ENCODE assay signal across 16 cellular contexts in the genomic region with DNA sequence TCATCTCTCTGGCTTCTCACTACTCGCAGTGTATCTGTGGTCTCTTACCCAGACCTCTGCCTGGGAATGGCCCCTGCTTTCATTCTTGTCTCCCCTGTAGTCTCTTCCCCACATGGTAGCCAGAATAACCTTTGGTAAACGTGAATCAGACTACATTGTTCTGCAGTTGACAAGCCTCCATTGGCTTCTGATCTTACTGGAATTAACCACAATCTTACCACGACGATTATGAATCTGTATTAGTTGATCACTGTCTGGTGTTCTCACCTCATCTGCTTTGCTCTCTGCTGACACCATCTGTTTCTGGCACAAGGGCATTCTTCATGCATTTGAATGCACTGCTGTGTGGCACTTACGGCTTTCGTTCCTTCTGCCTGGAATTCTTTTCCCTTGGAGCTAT.
A peak's percentile ranks its signal among the peaks of the same experiment; 100 is the strongest.
DNase-seq lines count a peak whose midpoint lies in the region; ATAC-seq and TF ChIP-seq lines count a peak whose summit lies in the region.
"Had no signal": no experiment of that assay in that cellular context is flagged by ENCODE, and none has a peak within 500 bp of the region (broad histone marks: within the 10 kb centered on the region; RNA-seq: fewer than 3 reads in every experiment).

No MANE protein-coding gene starts in this region.

- no peaks in the 10 kb centered on the region for H4K20me1 ChIP-seq in SK-N-SH (ENCODE audit: insufficient read depth)

- 39% methylated on average over 6 of the region's 6 CpGs for WGBS in SK-N-SH (ENCODE audit: low lambda C conversion rate)

- H3K9ac ChIP-seq in SK-N-SH, result no peak overlapping the region
- H3K9ac ChIP-seq: KMS-11, parathyroid adenoma had no signal

- no peaks in the 10 kb centered on the region for H3K79me2 ChIP-seq in SK-N-SH (ENCODE audit: insufficient read depth)
- H3K79me2 ChIP-seq: parathyroid adenoma had no signal

- H3K4me1 ChIP-seq in SK-N-SH (ENCODE audit: control insufficient read depth in 1 of 2, insufficient read depth in 2 of 2, low read depth in 1 of 2, low read length in 1 of 2), result no peaks in the 10 kb centered on the region
- H3K4me1 ChIP-seq: parathyroid adenoma had no signal

- no peak for DNase-seq in SK-N-SH
- peak; percentile 21 for DNase-seq in LHCN-M2 (ENCODE audit: low read depth)
- DNase-seq in WERI-Rb-1, result peak; percentile 37
- peak; percentile 43 for DNase-seq in non-pigmented ciliary epithelial cell (ENCODE audit: low read depth)
- no peak for DNase-seq in RPMI8226
- DNase-seq: activated CD8-positive, alpha-beta memory T cell treated with anti-CD3 and anti-CD28 coated beads, Interleukin-2, amount 10 ng/mL, durations not matched to agents 7 days and 5 days; activated naive CD4-positive, alpha-beta T cell; DMS153; H9; NCI-H187; substantia nigra had no signal

- ATAC-seq in SK-N-SH treated with all-trans-retinoic acid at 6 μM for 48 hours, result no peak
- ATAC-seq in HG03095 (IDR thresholded peaks at IDR 0.05; ENCODE audit: unreplicated experiment), result no peak
- ATAC-seq in HG03139 (IDR thresholded peaks at IDR 0.05; ENCODE audit: unreplicated experiment), result no peak
- ATAC-seq: activated CD8-positive, alpha-beta memory T cell treated with anti-CD3 and anti-CD28 coated beads, Interleukin-2, amount 10 ng/mL, durations not matched to agents 7 days and 5 days had no signal

- CTCF ChIA-PET in SK-N-SH (lab: Yijun Ruan, JAX), result no interaction called here

- H3K27me3 ChIP-seq in SK-N-SH (ENCODE audit: insufficient read depth) (no peaks in the 10 kb centered on the region), WERI-Rb-1 (ENCODE audit: insufficient read depth, low read depth, severe bottlenecking) (no peaks in the 10 kb centered on the region)

- H3K4me2 ChIP-seq in SK-N-SH, result no peak overlapping the region
- H3K4me2 ChIP-seq: KMS-11 had no signal

- H3K9me2 ChIP-seq in SK-N-SH, result no peaks in the 10 kb centered on the region

- H3K4me3 ChIP-seq in SK-N-SH (ENCODE audit: low read depth in 2 of 2, low read length in 1 of 2) (no peak overlapping the region), WERI-Rb-1 (ENCODE audit: low read depth, low read length) (no peak overlapping the region)

- peak; percentile 16; the same call in 1 of the 2 replicates for TF ChIP-seq RAD21 in SK-N-SH (IDR thresholded peaks at IDR 0.05; ENCODE audit: low read length)

- no peak for TF ChIP-seq EP300 in SK-N-SH (IDR thresholded peaks at IDR 0.05; ENCODE audit: borderline replicate concordance in 1 of 2, low read depth in 1 of 2, low read length in 1 of 2)

- H3F3A ChIP-seq in SK-N-SH (replicated peaks; ENCODE audit: insufficient read depth), result no peaks in the 10 kb centered on the region

- H2AFZ ChIP-seq in SK-N-SH (ENCODE audit: low read depth), result no peak overlapping the region
- H2AFZ ChIP-seq: parathyroid adenoma had no signal

- H3K36me3 ChIP-seq in SK-N-SH (replicated peaks in 1 of 2; ENCODE audit: control insufficient read depth in 1 of 2, insufficient read depth in 2 of 2, low read length in 1 of 2) (no peaks in the 10 kb centered on the region), WERI-Rb-1 (no peaks in the 10 kb centered on the region)

- H3K9me3 ChIP-seq in SK-N-SH, result no peaks in the 10 kb centered on the region
- no peaks in the 10 kb centered on the region for H3K9me3 ChIP-seq in WERI-Rb-1 (ENCODE audit: severe bottlenecking)

- no peak for TF ChIP-seq CTCF in SK-N-SH (IDR thresholded peaks at IDR 0.05)
- TF ChIP-seq CTCF in WERI-Rb-1 (IDR thresholded peaks at IDR 0.05; ENCODE audit: low read depth, low read length), result peak; percentile 46; the same call in 1 of the 2 replicates

- no peak overlapping the region for H3K27ac ChIP-seq in SK-N-SH (ENCODE audit: low read depth in 2 of 2, low read length in 1 of 2)
- no peak overlapping the region for H3K27ac ChIP-seq in WERI-Rb-1
- H3K27ac ChIP-seq: KMS-11, parathyroid adenoma had no signal

- POLR2A ChIA-PET in SK-N-SH (lab: Yijun Ruan, JAX), result no interaction called here

TF ChIP-seq in SK-N-SH, 30 proteins besides CTCF, POLR2A, EP300 and RAD21:
- TF ChIP-seq POLR2AphosphoS5 (IDR thresholded peaks at IDR 0.05; ENCODE audit: low read depth, low read length), result no peak
- TF ChIP-seq FOSL2 (IDR thresholded peaks at IDR 0.05; ENCODE audit: borderline replicate concordance, low read depth), result no peak
- no peak for TF ChIP-seq GATA2 (CRISPR knock-in tag; IDR thresholded peaks at IDR 0.05)
- TF ChIP-seq TEAD4 (IDR thresholded peaks at IDR 0.05; ENCODE audit: borderline replicate concordance, insufficient read depth), result no peak
- TF ChIP-seq, protein P1, sequence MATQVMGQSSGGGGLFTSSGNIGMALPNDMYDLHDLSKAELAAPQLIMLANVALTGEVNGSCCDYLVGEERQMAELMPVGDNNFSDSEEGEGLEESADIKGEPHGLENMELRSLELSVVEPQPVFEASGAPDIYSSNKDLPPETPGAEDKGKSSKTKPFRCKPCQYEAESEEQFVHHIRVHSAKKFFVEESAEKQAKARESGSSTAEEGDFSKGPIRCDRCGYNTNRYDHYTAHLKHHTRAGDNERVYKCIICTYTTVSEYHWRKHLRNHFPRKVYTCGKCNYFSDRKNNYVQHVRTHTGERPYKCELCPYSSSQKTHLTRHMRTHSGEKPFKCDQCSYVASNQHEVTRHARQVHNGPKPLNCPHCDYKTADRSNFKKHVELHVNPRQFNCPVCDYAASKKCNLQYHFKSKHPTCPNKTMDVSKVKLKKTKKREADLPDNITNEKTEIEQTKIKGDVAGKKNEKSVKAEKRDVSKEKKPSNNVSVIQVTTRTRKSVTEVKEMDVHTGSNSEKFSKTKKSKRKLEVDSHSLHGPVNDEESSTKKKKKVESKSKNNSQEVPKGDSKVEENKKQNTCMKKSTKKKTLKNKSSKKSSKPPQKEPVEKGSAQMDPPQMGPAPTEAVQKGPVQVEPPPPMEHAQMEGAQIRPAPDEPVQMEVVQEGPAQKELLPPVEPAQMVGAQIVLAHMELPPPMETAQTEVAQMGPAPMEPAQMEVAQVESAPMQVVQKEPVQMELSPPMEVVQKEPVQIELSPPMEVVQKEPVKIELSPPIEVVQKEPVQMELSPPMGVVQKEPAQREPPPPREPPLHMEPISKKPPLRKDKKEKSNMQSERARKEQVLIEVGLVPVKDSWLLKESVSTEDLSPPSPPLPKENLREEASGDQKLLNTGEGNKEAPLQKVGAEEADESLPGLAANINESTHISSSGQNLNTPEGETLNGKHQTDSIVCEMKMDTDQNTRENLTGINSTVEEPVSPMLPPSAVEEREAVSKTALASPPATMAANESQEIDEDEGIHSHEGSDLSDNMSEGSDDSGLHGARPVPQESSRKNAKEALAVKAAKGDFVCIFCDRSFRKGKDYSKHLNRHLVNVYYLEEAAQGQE (IDR thresholded peaks at IDR 0.05; ENCODE audit: low read depth, low read length), result no peak
- no peak for TF ChIP-seq TCF12 (IDR thresholded peaks at IDR 0.05)
- no peak for TF ChIP-seq TAF1 (IDR thresholded peaks at IDR 0.05; ENCODE audit: borderline replicate concordance, low read depth, low read length)
- no peak for TF ChIP-seq NFIC (IDR thresholded peaks at IDR 0.05; ENCODE audit: borderline replicate concordance)
- TF ChIP-seq JUND (IDR thresholded peaks at IDR 0.05), result no peak

TF ChIP-seq in SK-N-SH treated with all-trans-retinoic acid at 6 μM for 48 hours, 23 proteins besides CTCF, POLR2A, EP300 and RAD21 (continues in another document):
- TF ChIP-seq ZFP30 (CRISPR knock-in tag; IDR thresholded peaks at IDR 0.05) (no peak), ESRRG (CRISPR knock-in tag; IDR thresholded peaks at IDR 0.05) (no peak), OSR1 (CRISPR knock-in tag; IDR thresholded peaks at IDR 0.05) (no peak), GLIS3 (CRISPR knock-in tag; IDR thresholded peaks at IDR 0.05) (no peak), BACH2 (CRISPR knock-in tag; IDR thresholded peaks at IDR 0.05; ENCODE audit: borderline replicate concordance) (no peak), TOX (CRISPR knock-in tag; IDR thresholded peaks at IDR 0.05; ENCODE audit: borderline replicate concordance) (no peak), ZNF70 (CRISPR knock-in tag; IDR thresholded peaks at IDR 0.05) (no peak), ARNTL (CRISPR knock-in tag; IDR thresholded peaks at IDR 0.05; ENCODE audit: borderline replicate concordance, low read depth) (no peak)
- TF ChIP-seq, protein P2, sequence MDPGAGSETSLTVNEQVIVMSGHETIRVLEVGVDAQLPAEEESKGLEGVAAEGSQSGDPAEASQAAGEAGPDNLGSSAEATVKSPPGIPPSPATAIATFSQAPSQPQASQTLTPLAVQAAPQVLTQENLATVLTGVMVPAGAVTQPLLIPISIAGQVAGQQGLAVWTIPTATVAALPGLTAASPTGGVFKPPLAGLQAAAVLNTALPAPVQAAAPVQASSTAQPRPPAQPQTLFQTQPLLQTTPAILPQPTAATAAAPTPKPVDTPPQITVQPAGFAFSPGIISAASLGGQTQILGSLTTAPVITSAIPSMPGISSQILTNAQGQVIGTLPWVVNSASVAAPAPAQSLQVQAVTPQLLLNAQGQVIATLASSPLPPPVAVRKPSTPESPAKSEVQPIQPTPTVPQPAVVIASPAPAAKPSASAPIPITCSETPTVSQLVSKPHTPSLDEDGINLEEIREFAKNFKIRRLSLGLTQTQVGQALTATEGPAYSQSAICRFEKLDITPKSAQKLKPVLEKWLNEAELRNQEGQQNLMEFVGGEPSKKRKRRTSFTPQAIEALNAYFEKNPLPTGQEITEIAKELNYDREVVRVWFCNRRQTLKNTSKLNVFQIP (CRISPR knock-in tag; IDR thresholded peaks at IDR 0.05; ENCODE audit: borderline replicate concordance, low read depth), result no peak
- TF ChIP-seq, protein P3, sequence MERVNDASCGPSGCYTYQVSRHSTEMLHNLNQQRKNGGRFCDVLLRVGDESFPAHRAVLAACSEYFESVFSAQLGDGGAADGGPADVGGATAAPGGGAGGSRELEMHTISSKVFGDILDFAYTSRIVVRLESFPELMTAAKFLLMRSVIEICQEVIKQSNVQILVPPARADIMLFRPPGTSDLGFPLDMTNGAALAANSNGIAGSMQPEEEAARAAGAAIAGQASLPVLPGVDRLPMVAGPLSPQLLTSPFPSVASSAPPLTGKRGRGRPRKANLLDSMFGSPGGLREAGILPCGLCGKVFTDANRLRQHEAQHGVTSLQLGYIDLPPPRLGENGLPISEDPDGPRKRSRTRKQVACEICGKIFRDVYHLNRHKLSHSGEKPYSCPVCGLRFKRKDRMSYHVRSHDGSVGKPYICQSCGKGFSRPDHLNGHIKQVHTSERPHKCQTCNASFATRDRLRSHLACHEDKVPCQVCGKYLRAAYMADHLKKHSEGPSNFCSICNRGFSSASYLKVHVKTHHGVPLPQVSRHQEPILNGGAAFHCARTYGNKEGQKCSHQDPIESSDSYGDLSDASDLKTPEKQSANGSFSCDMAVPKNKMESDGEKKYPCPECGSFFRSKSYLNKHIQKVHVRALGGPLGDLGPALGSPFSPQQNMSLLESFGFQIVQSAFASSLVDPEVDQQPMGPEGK (CRISPR knock-in tag; IDR thresholded peaks at IDR 0.05; ENCODE audit: borderline replicate concordance), result no peak

Comparison
In these comparisons a context has a peak if more than half of its experiments do, and no peak if none do; other contexts are left out.
1. DNase-seq: peak in LHCN-M2 (single experiment), WERI-Rb-1 (single experiment) and non-pigmented ciliary epithelial cell (single experiment); none in SK-N-SH (single experiment) and RPMI8226 (single experiment).